ENCODE assay signal across 1 cellular context in genomic region chr12:106984588-106985137, GRCh38.
A peak's percentile ranks its signal among the peaks of the same experiment; 100 is the strongest.
TF ChIP-seq lines count a peak whose summit lies in the region.

No MANE protein-coding gene starts in this region.

TF ChIP-seq in K562, 482 proteins besides CTCF, POLR2A, EP300 and RAD21 (continued from another document):
- peak; percentile 83 for TF ChIP-seq DACH1 (IDR thresholded peaks at IDR 0.05; ENCODE audit: partially characterized antibody)
- 0 out of 2 replicates have a peak, but pooled peaks have one; percentile 17 for TF ChIP-seq SMARCA5 (IDR thresholded peaks at IDR 0.05)
- no peak for TF ChIP-seq ATF4 (CRISPR knock-in tag; IDR thresholded peaks at IDR 0.05)
- peak; percentile 97 for TF ChIP-seq ZNF766 (CRISPR knock-in tag; conservative IDR thresholded peaks at IDR 0.05)
- no peak for TF ChIP-seq THRB (CRISPR knock-in tag; conservative IDR thresholded peaks at IDR 0.05)
- TF ChIP-seq ADNP (tag; IDR thresholded peaks at IDR 0.05) = peak; percentile 78; the same call in 1 of the 2 replicates
- peak; percentile 85 for TF ChIP-seq MAX (CRISPR knock-in tag; IDR thresholded peaks at IDR 0.05)
- 0 out of 2 replicates have a peak, but pooled peaks have one; percentile 36 for TF ChIP-seq SMARCC2 (IDR thresholded peaks at IDR 0.05; ENCODE audit: low read depth)
- TF ChIP-seq FOS (IDR thresholded peaks at IDR 0.05; ENCODE audit: extremely low read depth, insufficient read length) = no peak
- peak; percentile 75 for TF ChIP-seq ZNF384 (IDR thresholded peaks at IDR 0.05; ENCODE audit: low read depth, low read length)
- no peak for TF ChIP-seq NR2C1 (IDR thresholded peaks at IDR 0.05)
- peak; percentile 74 for TF ChIP-seq NR2C1 (tag; IDR thresholded peaks at IDR 0.05)
- 0 out of 2 replicates have a peak, but pooled peaks have one; percentile 55 for TF ChIP-seq GATAD2B (IDR thresholded peaks at IDR 0.05; ENCODE audit: borderline replicate concordance)
- peak; percentile 54 to 65; a peak in 3 of 4 replicates for TF ChIP-seq FOXK2 (conservative IDR thresholded peaks at IDR 0.05 in 1 of 2, IDR thresholded peaks at IDR 0.05 in 1 of 2; ENCODE audit: low read depth in 2 of 2)
- TF ChIP-seq TEAD4 (IDR thresholded peaks at IDR 0.05; ENCODE audit: low read length) = peak; percentile 77
- no peak for TF ChIP-seq TEAD4 (CRISPR knock-in tag; IDR thresholded peaks at IDR 0.05; ENCODE audit: borderline replicate concordance)
- no peak for TF ChIP-seq THRA (IDR thresholded peaks at IDR 0.05)
- TF ChIP-seq PHF20 (IDR thresholded peaks at IDR 0.05; ENCODE audit: partially characterized antibody) = peak; percentile 6
- TF ChIP-seq RBM14 (IDR thresholded peaks at IDR 0.05; ENCODE audit: borderline replicate concordance, insufficient read depth, low read depth, low read length) = no peak
- TF ChIP-seq JUND (IDR thresholded peaks at IDR 0.05; ENCODE audit: borderline replicate concordance, low read depth, low read length) = peak; percentile 53; the same call in 1 of the 2 replicates
- TF ChIP-seq JUND (tag; IDR thresholded peaks at IDR 0.05; ENCODE audit: borderline replicate concordance, low read depth, low read length) = no peak; the same call in 2 of the 3 replicates
- no peak for TF ChIP-seq PHF21A (IDR thresholded peaks at IDR 0.05; ENCODE audit: borderline replicate concordance, low read depth)
